ENCODE assay signal across 15 cellular contexts in the genomic region with DNA sequence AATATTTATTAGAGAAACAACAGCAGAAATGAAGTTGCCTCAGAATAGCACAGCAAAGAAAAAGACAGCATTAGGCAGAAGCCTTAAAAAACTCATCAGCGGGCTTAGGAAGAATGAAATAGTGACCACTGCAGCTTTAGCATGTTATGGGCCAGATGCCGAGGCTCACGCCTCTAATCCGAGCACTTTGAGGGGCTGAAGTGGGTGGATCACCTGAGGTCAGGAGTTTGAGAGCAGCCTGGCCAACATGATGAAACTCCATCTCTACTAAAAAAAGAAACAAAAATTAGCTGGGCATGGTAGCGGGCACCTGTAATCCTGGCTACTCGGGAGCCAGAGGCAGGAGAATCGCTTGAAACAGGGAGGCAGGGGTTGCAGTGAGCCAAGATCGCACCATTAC.
"Had no signal": no experiment of that assay in that cellular context is flagged by ENCODE, and none has a peak within 500 bp of the region (broad histone marks: within the 10 kb centered on the region; RNA-seq: fewer than 3 reads in every experiment).

No MANE protein-coding gene starts in this region.

- H3K27me3 ChIP-seq: dorsolateral prefrontal cortex, right atrium auricular region, tibial nerve had no signal

- H3K9me3 Mint-ChIP-seq: activated naive CD8-positive, alpha-beta T cell treated with anti-CD3 and anti-CD28 coated beads for 36 hours; activated T-cell treated with anti-CD3 and anti-CD28 coated beads, Interleukin-2, amount 50 U/mL, for 4 hours had no signal

- H3K27me3 Mint-ChIP-seq: activated CD8-positive, alpha-beta memory T cell treated with anti-CD3 and anti-CD28 coated beads, Interleukin-2, amount 10 ng/mL, durations not matched to agents 7 days and 5 days; activated naive CD8-positive, alpha-beta T cell treated with anti-CD3 and anti-CD28 coated beads for 36 hours; naive thymus-derived CD8-positive, alpha-beta T cell had no signal

- ATAC-seq: activated CD8-positive, alpha-beta memory T cell treated with anti-CD3 and anti-CD28 coated beads, Interleukin-2, amount 10 ng/mL, durations not matched to agents 7 days and 5 days; activated T-cell treated with anti-CD3 and anti-CD28 coated beads, Interleukin-2, amount 50 U/mL, for 4 hours; esophagus mucosa; naive thymus-derived CD8-positive, alpha-beta T cell had no signal

- H3K36me3 ChIP-seq: lower lobe of right lung, right atrium auricular region, tibial nerve had no signal

- H3K36me3 Mint-ChIP-seq: activated CD8-positive, alpha-beta memory T cell treated with anti-CD3 and anti-CD28 coated beads, Interleukin-2, amount 10 ng/mL, durations not matched to agents 7 days and 5 days; activated naive CD8-positive, alpha-beta T cell treated with anti-CD3 and anti-CD28 coated beads for 36 hours; naive thymus-derived CD8-positive, alpha-beta T cell had no signal

- H3K9me3 ChIP-seq: lower lobe of right lung, right atrium auricular region, tibial nerve had no signal

- FAIRE-seq: bronchial epithelial cell, endometrium had no signal

- H3K27ac ChIP-seq: dorsolateral prefrontal cortex, lower lobe of right lung, right atrium auricular region, skin epidermis, tibial nerve had no signal

- H3K4me1 ChIP-seq: lower lobe of right lung, right atrium auricular region, tibial nerve had no signal

- H3K4me3 Mint-ChIP-seq: activated CD8-positive, alpha-beta memory T cell treated with anti-CD3 and anti-CD28 coated beads, Interleukin-2, amount 10 ng/mL, durations not matched to agents 7 days and 5 days; activated naive CD8-positive, alpha-beta T cell treated with anti-CD3 and anti-CD28 coated beads for 36 hours; activated T-cell treated with anti-CD3 and anti-CD28 coated beads, Interleukin-2, amount 50 U/mL, for 4 hours; naive thymus-derived CD8-positive, alpha-beta T cell had no signal

- H3K4me3 ChIP-seq: dorsolateral prefrontal cortex, lower lobe of right lung, right atrium auricular region, skin epidermis, tibial nerve had no signal

- DNase-seq: activated CD8-positive, alpha-beta memory T cell treated with anti-CD3 and anti-CD28 coated beads, Interleukin-2, amount 10 ng/mL, durations not matched to agents 7 days and 5 days; activated gamma-delta T cell; activated naive CD8-positive, alpha-beta T cell treated with anti-CD3 and anti-CD28 coated beads for 36 hours; activated T-cell treated with anti-CD3 and anti-CD28 coated beads, Interleukin-2, amount 50 U/mL, for 4 hours; aorta; dorsolateral prefrontal cortex; lower lobe of right lung; naive thymus-derived CD8-positive, alpha-beta T cell; stimulated activated CD4-positive, alpha-beta T cell treated with anti-CD3 and anti-CD28 coated beads, Interleukin-4, amount 100 ng/mL, for 4 hours had no signal

- H3K27ac Mint-ChIP-seq: activated CD8-positive, alpha-beta memory T cell treated with anti-CD3 and anti-CD28 coated beads, Interleukin-2, amount 10 ng/mL, durations not matched to agents 7 days and 5 days; activated naive CD8-positive, alpha-beta T cell treated with anti-CD3 and anti-CD28 coated beads for 36 hours; naive thymus-derived CD8-positive, alpha-beta T cell had no signal

- H3K4me1 Mint-ChIP-seq: naive thymus-derived CD8-positive, alpha-beta T cell had no signal
